10 cellular contexts compared by ENCODE assay signal in genomic region chr9:113233146-113233545, GRCh38. TPM values are rescaled to one million over a fixed set of nuclear protein-coding genes. Genes with fewer than 3 reads are reported as not detected.
DNase-seq lines count a peak whose midpoint lies in the region; ATAC-seq and TF ChIP-seq lines count a peak whose summit lies in the region.
"Had no signal": no experiment of that assay in that cellular context is flagged by ENCODE, and none has a peak within 500 bp of the region (broad histone marks: within the 10 kb centered on the region; RNA-seq: fewer than 3 reads in every experiment).

No MANE protein-coding gene starts in this region.

- H3K9me3 ChIP-seq in mucosa of descending colon (no peaks in the 10 kb centered on the region), BE2C (no peaks in the 10 kb centered on the region)

- H3K4me1 ChIP-seq in mucosa of descending colon (ENCODE audit: low read depth) (peaks cover 11% of the 10 kb centered on the region), BE2C (peaks cover 8% of the 10 kb centered on the region)

- H3K9me3 Mint-ChIP-seq in activated B cell treated with CpG ODN at 0.5 μM for 24 hours: no peaks in the 10 kb centered on the region

- ATAC-seq in GM18505 (IDR thresholded peaks at IDR 0.05; ENCODE audit: unreplicated experiment) (peak; percentile 41), HG02938 (IDR thresholded peaks at IDR 0.05; ENCODE audit: unreplicated experiment) (peak; percentile 12), activated B cell treated with CpG ODN at 0.5 μM for 24 hours (ENCODE audit: low read depth) (peak; percentile 56), mucosa of descending colon (peak; percentile 43), HG02571 (IDR thresholded peaks at IDR 0.05; ENCODE audit: unreplicated experiment) (no peak)
- ATAC-seq: PC-3 had no signal

- peak overlapping the region; percentile 73 for H3K4me3 Mint-ChIP-seq in activated B cell treated with CpG ODN at 0.5 μM for 24 hours

- intact Hi-C loops in activated B cell treated with CpG ODN at 0.5 μM for 24 hours (cut with micrococcal nuclease): no loop called here
- intact Hi-C loops in mucosa of descending colon (cut with DNase I, micrococcal nuclease): no loop called here

- no peak for TF ChIP-seq POLR2A in GM18505 (IDR thresholded peaks at IDR 0.05; ENCODE audit: borderline replicate concordance, extremely low read depth, insufficient read depth, insufficient read length)

- peaks cover 26% of the 10 kb centered on the region for H3K4me1 Mint-ChIP-seq in activated B cell treated with CpG ODN at 0.5 μM for 24 hours

- DNase-seq in activated B cell treated with CpG ODN at 0.5 μM for 24 hours: no peak
- no peak for DNase-seq in mucosa of descending colon
- no peak for DNase-seq in GOT3 (lab: John Stamatoyannopoulos, UW)
- no peak for DNase-seq in DMS53 (lab: John Stamatoyannopoulos, UW)
- no peak for DNase-seq in BE2C
- DNase-seq: PC-3 had no signal

- CTCF ChIA-PET in activated B cell treated with CpG ODN at 0.5 μM for 24 hours (lab: Charles Lee): interaction anchor here (1.5 kb wide), 1 partner anchor 41 kb away, joined by 4 read pairs; no protein-coding TSS in a partner anchor

- no peaks in the 10 kb centered on the region for H3K36me3 Mint-ChIP-seq in activated B cell treated with CpG ODN at 0.5 μM for 24 hours (ENCODE audit: low read depth)

- H3K27me3 ChIP-seq in BE2C: no peaks in the 10 kb centered on the region
- H3K27me3 ChIP-seq: cardiac muscle cell had no signal

- TF ChIP-seq CTCF in activated B cell treated with CpG ODN at 0.5 μM for 24 hours (IDR thresholded peaks at IDR 0.05) (no peak), mucosa of descending colon (IDR thresholded peaks at IDR 0.05) (no peak), BE2C (IDR thresholded peaks at IDR 0.05; ENCODE audit: low read depth, low read length) (no peak)

- H3K4me3 ChIP-seq in mucosa of descending colon: no peak overlapping the region
- H3K4me3 ChIP-seq in BE2C (ENCODE audit: low read depth, low read length): no peak overlapping the region
- H3K4me3 ChIP-seq: cardiac muscle cell had no signal

- H3K36me3 ChIP-seq in mucosa of descending colon (ENCODE audit: low read depth) (no peaks in the 10 kb centered on the region), BE2C (peaks cover 7% of the 10 kb centered on the region; the same call in 1 of the 2 replicates)

- no peaks in the 10 kb centered on the region for H3K27me3 Mint-ChIP-seq in activated B cell treated with CpG ODN at 0.5 μM for 24 hours

- H3K27ac Mint-ChIP-seq in activated B cell treated with CpG ODN at 0.5 μM for 24 hours: peak overlapping the region; percentile 86

- POLR2A ChIA-PET in activated B cell treated with CpG ODN at 0.5 μM for 24 hours (lab: Charles Lee): interaction anchor here (0.7 to 1.9 kb wide), 3 partner anchors 11 to 48 kb away, joined by 3 to 19 read pairs (median 4); partner anchors contain the start of genes FKBP15 and SLC31A1

RNA-seq across cellular contexts. Expression of gene SLC31A1, which starts 11.8 kb away (rescaled TPM):
- total RNA-seq in activated B cell treated with CpG ODN at 0.5 μM for 24 hours (5.7 and 7.3 TPM in 2 replicates), mucosa of descending colon (10 to 100 TPM; 26.5 to 63.7 (median 34.7) TPM)
- 28.9 TPM for polyA plus RNA-seq in BE2C (2012; ENCODE audit: insufficient read depth, insufficient read length, low read depth)

RNA-seq across cellular contexts. Expression of gene FKBP15, which starts 12.1 kb away (rescaled TPM):
- total RNA-seq in activated B cell treated with CpG ODN at 0.5 μM for 24 hours (48.3 and 49.1 TPM in 2 replicates), mucosa of descending colon (10 to 100 TPM; 26.6 to 30.9 (median 26.8) TPM)
- polyA plus RNA-seq in BE2C (2012; ENCODE audit: insufficient read depth, insufficient read length, low read depth): 19.7 TPM

RNA-seq across cellular contexts. Expression of gene CDC26, which starts 42.2 kb away (rescaled TPM):
- total RNA-seq in activated B cell treated with CpG ODN at 0.5 μM for 24 hours: 30.4 and 31.7 TPM in 2 replicates
- total RNA-seq in mucosa of descending colon: 10 to 100 TPM; 19.3 to 45.8 (median 25.9) TPM
- 40.2 TPM for polyA plus RNA-seq in BE2C (2012; ENCODE audit: insufficient read depth, insufficient read length, low read depth)

RNA-seq across cellular contexts. Expression of gene PRPF4, which starts 42.3 kb away (rescaled TPM):
- total RNA-seq in activated B cell treated with CpG ODN at 0.5 μM for 24 hours (32.8 and 36.7 TPM in 2 replicates), mucosa of descending colon (10 to 100 TPM; 13.2 to 18.4 (median 15.8) TPM)
- 75.8 TPM for polyA plus RNA-seq in BE2C (2012; ENCODE audit: insufficient read depth, insufficient read length, low read depth)
